Comparison of ENCODE assay signal across 8 cellular contexts in genomic region chr14:95507174-95507573, GRCh38. TPM values are rescaled to one million over a fixed set of nuclear protein-coding genes. Genes with fewer than 3 reads are reported as not detected.
DNase-seq lines count a peak whose midpoint lies in the region; ATAC-seq and TF ChIP-seq lines count a peak whose summit lies in the region.

No MANE protein-coding gene starts in this region.

- TF ChIP-seq CTCF in coronary artery (IDR thresholded peaks at IDR 0.05), result no peak
- no peak for TF ChIP-seq CTCF in OCI-LY7 (conservative IDR thresholded peaks at IDR 0.05; ENCODE audit: low read length)

- no peaks in the 10 kb centered on the region for H3K79me2 ChIP-seq in OCI-LY7 (ENCODE audit: insufficient read depth, low read depth, low read length)

- peak; percentile 98 for DNase-seq in NCI-H226
- DNase-seq in coronary artery (ENCODE audit: low spot score), result peak; percentile 87
- DNase-seq in naive thymus-derived CD4-positive, alpha-beta T cell, result no peak
- DNase-seq in activated naive CD4-positive, alpha-beta T cell treated with anti-CD3 and anti-CD28 coated beads, Interleukin-2, amount 50 U/mL, for 72 hours (ENCODE audit: low spot score in 2 of 2), result no peak
- DNase-seq in OCI-LY7 (ENCODE audit: low spot score), result no peak

- H3K27me3 Mint-ChIP-seq in naive thymus-derived CD4-positive, alpha-beta T cell, result no peaks in the 10 kb centered on the region

- peak; percentile 76 for ATAC-seq in naive thymus-derived CD4-positive, alpha-beta T cell
- ATAC-seq in GM21526 (IDR thresholded peaks at IDR 0.05; ENCODE audit: low FRiP score, unreplicated experiment) (no peak), GM19328 (IDR thresholded peaks at IDR 0.05; ENCODE audit: unreplicated experiment) (no peak)
- no peak for ATAC-seq in activated naive CD4-positive, alpha-beta T cell treated with anti-CD3 and anti-CD28 coated beads, Interleukin-2, amount 50 U/mL, for 72 hours

- H3K27ac Mint-ChIP-seq in naive thymus-derived CD4-positive, alpha-beta T cell, result peak overlapping the region in 1 of 9 donors; percentile 5
- H3K27ac Mint-ChIP-seq in activated naive CD4-positive, alpha-beta T cell treated with anti-CD3 and anti-CD28 coated beads, Interleukin-2, amount 50 U/mL, for 72 hours, result no peak overlapping the region

- H3K4me1 ChIP-seq in BLaER1 treated with 17β-estradiol and CSF1 and Interleukin-3, amounts not matched to agents 10 nM and 100 nM, result peaks cover 100% of the 10 kb centered on the region in 10 experiments
- H3K4me1 ChIP-seq in naive thymus-derived CD4-positive, alpha-beta T cell (ENCODE audit: control insufficient read depth in 2 of 2, insufficient read depth in 2 of 2, low read length in 2 of 2), result peaks cover 11 to 41% of the 10 kb centered on the region in 2 donors
- peaks cover 20% of the 10 kb centered on the region for H3K4me1 ChIP-seq in OCI-LY7 (ENCODE audit: insufficient read depth, low read length, poor library complexity, severe bottlenecking)

- peak overlapping the region; percentile 84 to 100 (median 100) for H3K4me2 ChIP-seq in BLaER1 treated with 17β-estradiol and CSF1 and Interleukin-3, amounts not matched to agents 10 nM and 100 nM
- H3K4me2 ChIP-seq in OCI-LY7 (ENCODE audit: low read length), result no peak overlapping the region

- peaks cover 0 to 92% (median 60%) of the 10 kb centered on the region in 11 experiments; a peak in 15 of 22 replicates for H4K20me1 ChIP-seq in BLaER1 treated with 17β-estradiol and CSF1 and Interleukin-3, amounts not matched to agents 10 nM and 100 nM
- no peaks in the 10 kb centered on the region for H4K20me1 ChIP-seq in OCI-LY7 (ENCODE audit: insufficient read depth, low read length)

- H3K36me3 Mint-ChIP-seq in naive thymus-derived CD4-positive, alpha-beta T cell, result peaks cover 7 to 20% (median 15%) of the 10 kb centered on the region in 5 donors
- H3K36me3 Mint-ChIP-seq in activated naive CD4-positive, alpha-beta T cell treated with anti-CD3 and anti-CD28 coated beads, Interleukin-2, amount 50 U/mL, for 72 hours, result peaks cover 0 to 43% of the 10 kb centered on the region in 2 donors

- no peaks in the 10 kb centered on the region for H3K9me3 Mint-ChIP-seq in naive thymus-derived CD4-positive, alpha-beta T cell
- H3K9me3 Mint-ChIP-seq in activated naive CD4-positive, alpha-beta T cell treated with anti-CD3 and anti-CD28 coated beads, Interleukin-2, amount 50 U/mL, for 72 hours, result no peaks in the 10 kb centered on the region

- CTCF ChIA-PET in naive thymus-derived CD4-positive, alpha-beta T cell (lab: Charles Lee), result interaction anchor here (1.4 kb wide), 1 partner anchor 16 kb away, joined by 4 read pairs; no protein-coding TSS in a partner anchor
- CTCF ChIA-PET in OCI-LY7 (lab: Charles Lee; ENCODE audit: unreplicated experiment), result no interaction called here

- H3K27ac ChIP-seq in BLaER1 treated with 17β-estradiol and CSF1 and Interleukin-3, amounts not matched to agents 10 nM and 100 nM, result peak overlapping the region; percentile 34 to 98 (median 82); a peak in 21 of 22 replicates
- H3K27ac ChIP-seq in coronary artery (peak overlapping the region; percentile 58 to 76), OCI-LY7 (ENCODE audit: low read depth, low read length, poor library complexity, severe bottlenecking) (no peak overlapping the region)
- no peak overlapping the region for H3K27ac ChIP-seq in naive thymus-derived CD4-positive, alpha-beta T cell (ENCODE audit: low read depth, low read length)

- BruUV-seq in OCI-LY7 (replicated peaks; lab: Mats Ljungman, UMichigan), result no TSS peak

- peak overlapping the region in 9 of 11 experiments; percentile 53 to 92 (median 72); a peak in 18 of 22 replicates for H3K9ac ChIP-seq in BLaER1 treated with 17β-estradiol and CSF1 and Interleukin-3, amounts not matched to agents 10 nM and 100 nM

- peaks cover 50 to 82% (median 78%) of the 10 kb centered on the region in 7 donors for H3K4me1 Mint-ChIP-seq in naive thymus-derived CD4-positive, alpha-beta T cell

- intact Hi-C loops in naive thymus-derived CD4-positive, alpha-beta T cell (cut with micrococcal nuclease), result no loop called here
- intact Hi-C loops in OCI-LY7 (cut with micrococcal nuclease; ENCODE audit: unreplicated experiment), result no loop called here

- H2AFZ ChIP-seq in OCI-LY7 (ENCODE audit: low read length), result no peak overlapping the region

- POLR2A ChIA-PET in naive thymus-derived CD4-positive, alpha-beta T cell (lab: Charles Lee), result interaction anchor here (1.1 to 1.4 kb wide), 2 partner anchors 9 to 16 kb away, joined by 3 to 4 read pairs; partner anchors contain the start of gene SYNE3
- POLR2A ChIA-PET in OCI-LY7 (lab: Charles Lee), result interaction anchor here (1.0 kb wide), 1 partner anchor 9 kb away, joined by 3 read pairs; no protein-coding TSS in a partner anchor

- H3K9me2 ChIP-seq in OCI-LY7 (ENCODE audit: insufficient read depth, low read length), result no peaks in the 10 kb centered on the region

- H3K9me3 ChIP-seq in BLaER1 treated with 17β-estradiol and CSF1 and Interleukin-3, amounts not matched to agents 10 nM and 100 nM (replicated peaks in 1 of 11), result no peaks in the 10 kb centered on the region
- H3K9me3 ChIP-seq in naive thymus-derived CD4-positive, alpha-beta T cell (ENCODE audit: control insufficient read depth in 2 of 3, low read length in 3 of 3), result no peaks in the 10 kb centered on the region
- no peaks in the 10 kb centered on the region for H3K9me3 ChIP-seq in OCI-LY7 (ENCODE audit: low read length)

- no peaks in the 10 kb centered on the region for H3K27me3 ChIP-seq in BLaER1 treated with 17β-estradiol and CSF1 and Interleukin-3, amounts not matched to agents 10 nM and 100 nM
- H3K27me3 ChIP-seq in naive thymus-derived CD4-positive, alpha-beta T cell (ENCODE audit: control insufficient read depth in 2 of 2, insufficient read depth in 2 of 2, low read length in 2 of 2), result no peaks in the 10 kb centered on the region

- H3K36me3 ChIP-seq in BLaER1 treated with 17β-estradiol and CSF1 and Interleukin-3, amounts not matched to agents 10 nM and 100 nM, result peaks cover 0 to 95% (median 70%) of the 10 kb centered on the region in 11 experiments; a peak in 19 of 22 replicates
- peaks cover 0 to 34% (median 5%) of the 10 kb centered on the region in 3 experiments for H3K36me3 ChIP-seq in naive thymus-derived CD4-positive, alpha-beta T cell (ENCODE audit: control insufficient read depth in 2 of 3, insufficient read depth in 3 of 3, low read length in 3 of 3)
- no peaks in the 10 kb centered on the region; the same call in 1 of the 2 replicates for H3K36me3 ChIP-seq in OCI-LY7 (ENCODE audit: insufficient read depth, low read length)

- peak overlapping the region in 1 of 10 donors; percentile 53 for H3K4me3 Mint-ChIP-seq in naive thymus-derived CD4-positive, alpha-beta T cell

- peak overlapping the region in 8 of 10 experiments; percentile 16 to 68 (median 28); a peak in 9 of 20 replicates for H3K4me3 ChIP-seq in BLaER1 treated with 17β-estradiol and CSF1 and Interleukin-3, amounts not matched to agents 10 nM and 100 nM
- H3K4me3 ChIP-seq in coronary artery, result peak overlapping the region; percentile 17
- no peak overlapping the region for H3K4me3 ChIP-seq in naive thymus-derived CD4-positive, alpha-beta T cell (ENCODE audit: low read length)
- no peak overlapping the region for H3K4me3 ChIP-seq in OCI-LY7 (ENCODE audit: low read depth, low read length, poor library complexity, severe bottlenecking)

RNA-seq across cellular contexts. Expression of gene SYNE3, which starts 9.3 kb away (rescaled TPM):
- total RNA-seq in naive thymus-derived CD4-positive, alpha-beta T cell, result 10 to 100 TPM; 46.7 to 83.9 (median 52.5) TPM
- 1 to 10 TPM; 6.8 to 7.0 TPM for polyA plus RNA-seq in naive thymus-derived CD4-positive, alpha-beta T cell
- 10 to 100 TPM in 1 of 2 donors, 1 to 10 TPM in 1; 9.9 to 73.8 TPM for total RNA-seq in activated naive CD4-positive, alpha-beta T cell treated with anti-CD3 and anti-CD28 coated beads, Interleukin-2, amount 50 U/mL, for 72 hours
- total RNA-seq in OCI-LY7 (2014; rRNA removed; shearing (Covaris generic)), result 0.26 and 0.60 TPM in 2 replicates
- 4.1 and 4.5 TPM in 2 replicates for total RNA-seq in OCI-LY7 (2022)

RNA-seq across cellular contexts. Expression of gene GLRX5, which starts 27.7 kb away (rescaled TPM):
- 10 to 100 TPM; 12.3 to 31.6 (median 19.8) TPM for total RNA-seq in naive thymus-derived CD4-positive, alpha-beta T cell
- 10 to 100 TPM; 55.2 to 56.9 TPM for polyA plus RNA-seq in naive thymus-derived CD4-positive, alpha-beta T cell
- 10 to 100 TPM; 36.0 to 45.9 TPM for total RNA-seq in activated naive CD4-positive, alpha-beta T cell treated with anti-CD3 and anti-CD28 coated beads, Interleukin-2, amount 50 U/mL, for 72 hours
- 59.6 and 68.2 TPM in 2 replicates for total RNA-seq in OCI-LY7 (2014; rRNA removed; shearing (Covaris generic))
- 78.4 and 82.6 TPM in 2 replicates for total RNA-seq in OCI-LY7 (2022)

Comparison
In these comparisons a context has a peak if more than half of its experiments do, and no peak if none do; other contexts are left out.
1. H3K27ac ChIP-seq: peak in BLaER1 treated with 17β-estradiol and CSF1 and Interleukin-3, amounts not matched to agents 10 nM and 100 nM (11 of 11) and coronary artery (2 of 2); none in naive thymus-derived CD4-positive, alpha-beta T cell (single experiment) and OCI-LY7 (single experiment).
2. H3K4me3 ChIP-seq: peak in BLaER1 treated with 17β-estradiol and CSF1 and Interleukin-3, amounts not matched to agents 10 nM and 100 nM (8 of 10) and coronary artery (single experiment); none in naive thymus-derived CD4-positive, alpha-beta T cell (single experiment) and OCI-LY7 (single experiment).
3. DNase-seq: peak in NCI-H226 (single experiment) and coronary artery (single experiment); none in naive thymus-derived CD4-positive, alpha-beta T cell (0 of 9), activated naive CD4-positive, alpha-beta T cell treated with anti-CD3 and anti-CD28 coated beads, Interleukin-2, amount 50 U/mL, for 72 hours (0 of 2) and OCI-LY7 (single experiment).